Comparison of ENCODE assay signal across 1 cellular context in the genomic region with DNA sequence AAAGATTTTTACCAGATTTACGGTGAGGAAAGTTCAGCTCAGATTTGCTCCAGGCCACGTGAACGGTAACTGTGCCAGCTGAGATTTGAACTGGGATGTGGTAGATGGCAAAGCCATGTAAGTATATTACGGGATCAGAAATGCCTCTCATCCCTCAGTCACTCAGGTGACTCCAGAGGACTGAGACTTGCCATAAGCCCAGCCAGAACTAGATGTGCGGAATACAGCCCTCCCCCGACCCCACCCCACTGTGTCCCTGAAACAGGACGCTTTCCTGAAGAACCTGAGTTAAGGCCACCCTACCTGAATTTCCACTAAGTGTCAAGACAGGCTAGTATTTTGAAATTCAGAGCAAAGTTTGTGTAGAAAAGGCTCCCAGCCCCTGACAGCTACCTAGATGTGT.
TF ChIP-seq lines count a peak whose summit lies in the region.

No MANE protein-coding gene starts in this region.

TF ChIP-seq in IMR-90, 13 proteins besides CTCF, POLR2A, EP300 and RAD21:
- TF ChIP-seq CEBPB (IDR thresholded peaks at IDR 0.05; ENCODE audit: low read depth, low read length): no peak
- TF ChIP-seq, protein P1, sequence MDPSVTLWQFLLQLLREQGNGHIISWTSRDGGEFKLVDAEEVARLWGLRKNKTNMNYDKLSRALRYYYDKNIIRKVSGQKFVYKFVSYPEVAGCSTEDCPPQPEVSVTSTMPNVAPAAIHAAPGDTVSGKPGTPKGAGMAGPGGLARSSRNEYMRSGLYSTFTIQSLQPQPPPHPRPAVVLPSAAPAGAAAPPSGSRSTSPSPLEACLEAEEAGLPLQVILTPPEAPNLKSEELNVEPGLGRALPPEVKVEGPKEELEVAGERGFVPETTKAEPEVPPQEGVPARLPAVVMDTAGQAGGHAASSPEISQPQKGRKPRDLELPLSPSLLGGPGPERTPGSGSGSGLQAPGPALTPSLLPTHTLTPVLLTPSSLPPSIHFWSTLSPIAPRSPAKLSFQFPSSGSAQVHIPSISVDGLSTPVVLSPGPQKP (IDR thresholded peaks at IDR 0.05; ENCODE audit: borderline replicate concordance, low read depth, low read length): no peak
- TF ChIP-seq MAZ (IDR thresholded peaks at IDR 0.05; ENCODE audit: borderline replicate concordance, low read depth, low read length): no peak
- TF ChIP-seq BHLHE40 (IDR thresholded peaks at IDR 0.05; ENCODE audit: low read depth, low read length): no peak
- TF ChIP-seq RCOR1 (IDR thresholded peaks at IDR 0.05; ENCODE audit: insufficient replicate concordance, low read length): no peak
- no peak for TF ChIP-seq MAFK (IDR thresholded peaks at IDR 0.05; ENCODE audit: low read depth, low read length)
- TF ChIP-seq FOS (IDR thresholded peaks at IDR 0.05; ENCODE audit: low read depth, low read length): no peak
- TF ChIP-seq NFE2L2 (IDR thresholded peaks at IDR 0.05; ENCODE audit: low read depth, low read length): no peak
- no peak for TF ChIP-seq MXI1 (IDR thresholded peaks at IDR 0.05; ENCODE audit: borderline replicate concordance, low read depth, low read length)
- no peak for TF ChIP-seq CHD1 (IDR thresholded peaks at IDR 0.05; ENCODE audit: low read depth, low read length)
- TF ChIP-seq SMC3 (IDR thresholded peaks at IDR 0.05; ENCODE audit: low read depth, low read length): no peak
- TF ChIP-seq RFX5 (IDR thresholded peaks at IDR 0.05; ENCODE audit: low read depth, low read length): no peak
- TF ChIP-seq, protein P2, sequence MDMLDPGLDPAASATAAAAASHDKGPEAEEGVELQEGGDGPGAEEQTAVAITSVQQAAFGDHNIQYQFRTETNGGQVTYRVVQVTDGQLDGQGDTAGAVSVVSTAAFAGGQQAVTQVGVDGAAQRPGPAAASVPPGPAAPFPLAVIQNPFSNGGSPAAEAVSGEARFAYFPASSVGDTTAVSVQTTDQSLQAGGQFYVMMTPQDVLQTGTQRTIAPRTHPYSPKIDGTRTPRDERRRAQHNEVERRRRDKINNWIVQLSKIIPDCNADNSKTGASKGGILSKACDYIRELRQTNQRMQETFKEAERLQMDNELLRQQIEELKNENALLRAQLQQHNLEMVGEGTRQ (IDR thresholded peaks at IDR 0.05; ENCODE audit: low read depth, low read length): no peak
